In genomic region chr2:171480908-171481307, GRCh38 we compare ENCODE assay signal across 33 cellular contexts.
"Had no signal": no experiment of that assay in that cellular context is flagged by ENCODE, and none has a peak within 500 bp of the region (broad histone marks: within the 10 kb centered on the region; RNA-seq: fewer than 3 reads in every experiment).

No MANE protein-coding gene starts in this region.

- H3K9me3 ChIP-seq: adrenal gland, body of pancreas, colonic mucosa, esophagus squamous epithelium, ovary, thyroid gland, upper lobe of left lung, vagina had no signal

- H3K4me1 Mint-ChIP-seq: activated naive CD8-positive, alpha-beta T cell treated with anti-CD3 and anti-CD28 coated beads for 36 hours had no signal

- H3K36me3 ChIP-seq: adrenal gland, colonic mucosa, ovary, thyroid gland had no signal

- FAIRE-seq: endometrium, frontal cortex, keratinocyte had no signal

- H3K27me3 ChIP-seq: adrenal gland, body of pancreas, colonic mucosa, esophagus squamous epithelium, ovary, thyroid gland, upper lobe of left lung, vagina had no signal

- H3K4me3 ChIP-seq: adrenal gland, body of pancreas, colonic mucosa, esophagus squamous epithelium, ovary, thyroid gland, upper lobe of left lung, vagina had no signal

- H3K9me3 Mint-ChIP-seq: activated naive CD8-positive, alpha-beta T cell treated with anti-CD3 and anti-CD28 coated beads for 36 hours; activated T-cell treated with anti-CD3 and anti-CD28 coated beads, Interleukin-2, amount 50 U/mL, for 72 hours; mesothelial cell of epicardium; naive thymus-derived CD8-positive, alpha-beta T cell; stimulated activated naive CD8-positive, alpha-beta T cell treated with anti-CD3 and anti-CD28 coated beads, Interleukin-15, Interleukin-2, amounts not matched to agents 100 ng/mL and 50 ng/mL, for 24 hours; T-helper 2 cell treated with Interferon-gamma antibody and Interleukin-4, amounts not matched to agents 5 μg/mL and 100 μg/mL, for 36 hours had no signal

- H3K4me3 Mint-ChIP-seq: activated CD4-positive, alpha-beta T cell treated with anti-CD3 and anti-CD28 coated beads for 36 hours; activated CD8-positive, alpha-beta T cell treated with anti-CD3 and anti-CD28 coated beads, Interleukin-2, amount 10 ng/mL, durations not matched to agents 7 days and 5 days; activated naive CD8-positive, alpha-beta T cell treated with anti-CD3 and anti-CD28 coated beads for 36 hours; activated T-cell treated with anti-CD3 and anti-CD28 coated beads, Interleukin-2, amount 50 U/mL, for 72 hours; mesothelial cell of epicardium; stimulated activated naive CD8-positive, alpha-beta T cell treated with anti-CD3 and anti-CD28 coated beads, Interleukin-15, Interleukin-2, amounts not matched to agents 100 ng/mL and 50 ng/mL, for 24 hours; T-helper 2 cell treated with Interferon-gamma antibody and Interleukin-4, amounts not matched to agents 5 μg/mL and 100 μg/mL, for 36 hours had no signal

- DNase-seq: activated CD4-positive, alpha-beta T cell treated with anti-CD3 and anti-CD28 coated beads for 36 hours; activated CD4-positive, CD25-positive, alpha-beta regulatory T cell; activated CD8-positive, alpha-beta T cell treated with anti-CD3 and anti-CD28 coated beads, Interleukin-2, amount 10 ng/mL, durations not matched to agents 7 days and 5 days; activated naive CD4-positive, alpha-beta T cell; activated naive CD8-positive, alpha-beta T cell treated with anti-CD3 and anti-CD28 coated beads for 36 hours; activated T-cell treated with anti-CD3 and anti-CD28 coated beads for 4 hours; activated T-cell treated with anti-CD3 and anti-CD28 coated beads, Interleukin-2, amount 50 U/mL, for 72 hours; adrenal gland; aorta; body of pancreas; cerebellar nuclear complex; colonic mucosa; effector CD8-positive, alpha-beta T cell; esophagus squamous epithelium; left cardiac atrium; mammary epithelial cell; naive thymus-derived CD8-positive, alpha-beta T cell; ovary; stimulated activated CD4-positive, alpha-beta T cell treated with anti-CD3 and anti-CD28 coated beads, Interleukin-2, amount 100 ng/mL, for 48 hours; substantia nigra; T-helper 1 cell; thyroid gland; upper lobe of left lung had no signal

- H3K27me3 Mint-ChIP-seq: activated CD4-positive, alpha-beta T cell treated with anti-CD3 and anti-CD28 coated beads for 36 hours; activated naive CD8-positive, alpha-beta T cell treated with anti-CD3 and anti-CD28 coated beads for 36 hours; naive thymus-derived CD8-positive, alpha-beta T cell; progenitor cell of endocrine pancreas; stimulated activated naive CD8-positive, alpha-beta T cell treated with anti-CD3 and anti-CD28 coated beads, Interleukin-15, Interleukin-2, amounts not matched to agents 100 ng/mL and 50 ng/mL, for 24 hours had no signal

- ATAC-seq: activated CD4-positive, alpha-beta T cell treated with anti-CD3 and anti-CD28 coated beads for 36 hours; activated CD8-positive, alpha-beta T cell treated with anti-CD3 and anti-CD28 coated beads, Interleukin-2, amount 10 ng/mL, durations not matched to agents 7 days and 5 days; activated T-cell treated with anti-CD3 and anti-CD28 coated beads, Interleukin-2, amount 50 U/mL, for 72 hours; body of pancreas; left cardiac atrium; naive thymus-derived CD8-positive, alpha-beta T cell; sciatic nerve had no signal

- H3K4me1 ChIP-seq: body of pancreas, colonic mucosa, esophagus squamous epithelium, upper lobe of left lung, vagina had no signal

- H3K27ac Mint-ChIP-seq: activated CD4-positive, alpha-beta T cell treated with anti-CD3 and anti-CD28 coated beads for 36 hours; activated CD8-positive, alpha-beta T cell treated with anti-CD3 and anti-CD28 coated beads, Interleukin-2, amount 10 ng/mL, durations not matched to agents 7 days and 5 days; activated naive CD8-positive, alpha-beta T cell treated with anti-CD3 and anti-CD28 coated beads for 36 hours; activated T-cell treated with anti-CD3 and anti-CD28 coated beads, Interleukin-2, amount 50 U/mL, for 72 hours; progenitor cell of endocrine pancreas; stimulated activated naive CD8-positive, alpha-beta T cell treated with anti-CD3 and anti-CD28 coated beads, Interleukin-15, Interleukin-2, amounts not matched to agents 100 ng/mL and 50 ng/mL, for 24 hours; T-helper 2 cell treated with Interferon-gamma antibody and Interleukin-4, amounts not matched to agents 5 μg/mL and 100 μg/mL, for 36 hours had no signal

- H3K27ac ChIP-seq: adrenal gland, body of pancreas, colonic mucosa, epithelial cell of prostate, esophagus squamous epithelium, ovary, thyroid gland, upper lobe of left lung, vagina had no signal
